1 cellular context compared by ENCODE assay signal in the genomic region with DNA sequence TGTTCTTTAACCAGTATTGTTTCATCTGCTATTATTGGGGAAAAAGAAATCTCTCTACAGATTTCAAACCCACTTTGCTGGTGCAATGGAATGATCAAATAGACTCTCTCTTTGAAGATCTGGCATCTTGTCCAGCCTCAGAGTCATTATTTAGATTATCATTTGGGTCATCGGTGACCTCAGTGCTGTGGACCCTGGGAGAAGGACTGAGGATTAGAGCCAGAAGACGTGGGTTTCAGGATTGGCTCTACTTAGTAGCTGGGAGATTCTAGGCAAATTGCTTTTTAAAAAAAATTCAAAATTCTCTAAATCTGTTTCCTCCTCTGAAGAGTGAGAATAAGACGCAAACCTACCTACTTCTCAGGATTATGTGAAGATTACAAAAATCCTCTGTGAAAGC.
TF ChIP-seq lines count a peak whose summit lies in the region.

No MANE protein-coding gene starts in this region.

TF ChIP-seq in IMR-90, 13 proteins besides CTCF, POLR2A, EP300 and RAD21:
- TF ChIP-seq RCOR1 (IDR thresholded peaks at IDR 0.05; ENCODE audit: insufficient replicate concordance, low read length): no peak
- TF ChIP-seq MAFK (IDR thresholded peaks at IDR 0.05; ENCODE audit: low read depth, low read length): no peak
- no peak for TF ChIP-seq BHLHE40 (IDR thresholded peaks at IDR 0.05; ENCODE audit: low read depth, low read length)
- TF ChIP-seq NFE2L2 (IDR thresholded peaks at IDR 0.05; ENCODE audit: low read depth, low read length): no peak
- TF ChIP-seq, protein P1, sequence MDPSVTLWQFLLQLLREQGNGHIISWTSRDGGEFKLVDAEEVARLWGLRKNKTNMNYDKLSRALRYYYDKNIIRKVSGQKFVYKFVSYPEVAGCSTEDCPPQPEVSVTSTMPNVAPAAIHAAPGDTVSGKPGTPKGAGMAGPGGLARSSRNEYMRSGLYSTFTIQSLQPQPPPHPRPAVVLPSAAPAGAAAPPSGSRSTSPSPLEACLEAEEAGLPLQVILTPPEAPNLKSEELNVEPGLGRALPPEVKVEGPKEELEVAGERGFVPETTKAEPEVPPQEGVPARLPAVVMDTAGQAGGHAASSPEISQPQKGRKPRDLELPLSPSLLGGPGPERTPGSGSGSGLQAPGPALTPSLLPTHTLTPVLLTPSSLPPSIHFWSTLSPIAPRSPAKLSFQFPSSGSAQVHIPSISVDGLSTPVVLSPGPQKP (IDR thresholded peaks at IDR 0.05; ENCODE audit: borderline replicate concordance, low read depth, low read length): no peak
- TF ChIP-seq CEBPB (IDR thresholded peaks at IDR 0.05; ENCODE audit: low read depth, low read length): no peak
- TF ChIP-seq MAZ (IDR thresholded peaks at IDR 0.05; ENCODE audit: borderline replicate concordance, low read depth, low read length): no peak
- no peak for TF ChIP-seq CHD1 (IDR thresholded peaks at IDR 0.05; ENCODE audit: low read depth, low read length)
- TF ChIP-seq, protein P2, sequence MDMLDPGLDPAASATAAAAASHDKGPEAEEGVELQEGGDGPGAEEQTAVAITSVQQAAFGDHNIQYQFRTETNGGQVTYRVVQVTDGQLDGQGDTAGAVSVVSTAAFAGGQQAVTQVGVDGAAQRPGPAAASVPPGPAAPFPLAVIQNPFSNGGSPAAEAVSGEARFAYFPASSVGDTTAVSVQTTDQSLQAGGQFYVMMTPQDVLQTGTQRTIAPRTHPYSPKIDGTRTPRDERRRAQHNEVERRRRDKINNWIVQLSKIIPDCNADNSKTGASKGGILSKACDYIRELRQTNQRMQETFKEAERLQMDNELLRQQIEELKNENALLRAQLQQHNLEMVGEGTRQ (IDR thresholded peaks at IDR 0.05; ENCODE audit: low read depth, low read length): no peak
- TF ChIP-seq RFX5 (IDR thresholded peaks at IDR 0.05; ENCODE audit: low read depth, low read length): no peak
- no peak for TF ChIP-seq SMC3 (IDR thresholded peaks at IDR 0.05; ENCODE audit: low read depth, low read length)
- no peak for TF ChIP-seq FOS (IDR thresholded peaks at IDR 0.05; ENCODE audit: low read depth, low read length)
- TF ChIP-seq MXI1 (IDR thresholded peaks at IDR 0.05; ENCODE audit: borderline replicate concordance, low read depth, low read length): no peak
